Comparison of ENCODE assay signal across 8 cellular contexts in the genomic region with DNA sequence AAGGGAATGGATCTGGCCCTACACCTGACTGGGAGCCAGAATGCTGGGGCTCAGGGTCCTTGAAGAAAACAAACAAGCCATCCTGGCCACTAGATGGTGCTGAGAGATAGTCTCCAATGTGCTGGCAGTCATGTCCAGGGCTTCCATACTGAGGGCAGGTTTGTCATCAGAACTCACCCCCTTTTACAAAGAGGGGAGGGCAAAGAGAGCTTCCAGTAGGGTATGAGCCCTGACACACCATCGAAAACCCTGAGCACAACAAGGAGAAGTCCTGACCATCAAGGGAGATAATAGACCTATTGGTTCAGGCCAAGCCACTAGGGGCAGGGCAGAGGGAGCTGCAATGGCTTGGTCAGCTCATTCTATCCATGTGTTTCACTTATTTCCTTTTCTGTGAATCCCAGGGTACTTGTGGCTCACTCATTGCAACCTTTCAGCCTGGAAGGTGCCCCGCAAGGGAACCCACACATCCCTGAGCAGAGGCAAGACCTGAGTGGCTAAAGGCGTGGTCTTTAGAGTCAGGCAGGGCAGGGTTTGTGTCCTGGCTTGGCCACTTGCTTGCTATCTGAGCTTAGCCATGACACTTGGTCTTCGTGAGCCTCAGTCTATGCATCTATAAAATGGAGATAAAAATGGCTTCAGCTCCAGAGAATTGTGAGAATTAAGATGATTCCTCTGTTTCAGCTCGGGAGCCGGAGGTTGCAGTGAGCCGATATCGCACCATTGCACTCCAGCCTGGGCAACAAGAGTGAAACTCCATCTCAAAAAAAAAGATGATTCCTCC. TPM values are rescaled to one million over a fixed set of nuclear protein-coding genes. Genes with fewer than 3 reads are reported as not detected.
DNase-seq lines count a peak whose midpoint lies in the region; ATAC-seq and TF ChIP-seq lines count a peak whose summit lies in the region.

No MANE protein-coding gene starts in this region.

- H3K27me3 ChIP-seq in HCT116 (ENCODE audit: insufficient read depth, low read length) = peaks cover 22% of the 10 kb centered on the region; the same call in 1 of the 2 replicates
- peaks cover 38% of the 10 kb centered on the region for H3K27me3 ChIP-seq in osteoblast (ENCODE audit: insufficient read depth, low read length)

- no peak overlapping the region for H3K4me3 Mint-ChIP-seq in activated T-helper 1 cell treated with anti-CD3 and anti-CD28 coated beads, Interleukin-12 subunit alpha, Interleukin-12 subunit beta, Interleukin-2, Interleukin-4 antibody, amounts not matched to agents 30 ng/mL and 10 ng/mL and 1 ng/mL, durations not matched to agents 14 hours and 24 hours and 36 hours

- no peaks in the 10 kb centered on the region for H3K9me2 ChIP-seq in HCT116 (ENCODE audit: insufficient read depth)

- DNase-seq in DMS 273 treated with DMSO at 0.1 percent for 48 hours (lab: John Stamatoyannopoulos, UW) (peak; percentile 32), HCT116 (ENCODE audit: low read depth, low spot score) (peak; percentile 59), NCI-H524 (lab: John Stamatoyannopoulos, UW) (peak; percentile 84 to 85), globus pallidus (ENCODE audit: low spot score) (peak; percentile 87), osteoblast (ENCODE audit: insufficient read length, low spot score, missing footprints) (peak; percentile 83)
- peak; percentile 24 for DNase-seq in activated T-helper 1 cell treated with anti-CD3 and anti-CD28 coated beads, Interleukin-12 subunit alpha, Interleukin-12 subunit beta, Interleukin-2, Interleukin-4 antibody, amounts not matched to agents 30 ng/mL and 10 ng/mL and 1 ng/mL, durations not matched to agents 14 hours and 24 hours and 36 hours (ENCODE audit: low spot score)

- H3K27ac ChIP-seq in HCT116 (ENCODE audit: low read depth, low read length) (no peak overlapping the region), osteoblast (ENCODE audit: low read depth, low read length) (no peak overlapping the region)

- H3K36me3 ChIP-seq in HCT116 (ENCODE audit: control insufficient read depth in 1 of 2, insufficient read depth in 2 of 2, low read length in 2 of 2) = no peaks in the 10 kb centered on the region
- no peaks in the 10 kb centered on the region for H3K36me3 ChIP-seq in osteoblast (ENCODE audit: insufficient read depth, low read length)

- 0 out of 2 replicates have a peak overlapping the region, but pooled peaks have one; percentile 17 for H3K4me2 ChIP-seq in HCT116 (ENCODE audit: low read length)
- H3K4me2 ChIP-seq in osteoblast (ENCODE audit: insufficient read depth, low read length) = no peak overlapping the region

- intact Hi-C loops in HCT116 (cut with micrococcal nuclease) = loop anchor here (1.0 to 2.0 kb wide), 3 partner anchors 44 to 178 kb away; no protein-coding TSS in a partner anchor
- intact Hi-C loops in activated T-helper 1 cell treated with anti-CD3 and anti-CD28 coated beads, Interleukin-12 subunit alpha, Interleukin-12 subunit beta, Interleukin-2, Interleukin-4 antibody, amounts not matched to agents 30 ng/mL and 10 ng/mL and 1 ng/mL, durations not matched to agents 14 hours and 24 hours and 36 hours (cut with micrococcal nuclease) = loop anchor here (1.0 to 5.0 kb wide), 6 partner anchors 44 to 177 kb away; a partner anchor contains a TSS

- POLR2A ChIA-PET in HCT116 (lab: Charles Lee) = interaction anchor here (1.0 kb wide), 1 partner anchor 45 kb away, joined by 4 read pairs; no protein-coding TSS in a partner anchor

- CTCF ChIA-PET in HCT116 (lab: Charles Lee) = interaction anchor here (0.5 to 2.6 kb wide), 43 partner anchors 9 to 405 kb away, joined by 3 to 52 read pairs (median 4); a partner anchor contains a TSS

- H2AFZ ChIP-seq in HCT116 (ENCODE audit: low read depth, low read length, poor library complexity, severe bottlenecking) (peak overlapping the region; percentile 44), osteoblast (ENCODE audit: low read length) (peak overlapping the region; percentile 45)

- no peak overlapping the region for H3K27ac Mint-ChIP-seq in activated T-helper 1 cell treated with anti-CD3 and anti-CD28 coated beads, Interleukin-12 subunit alpha, Interleukin-12 subunit beta, Interleukin-2, Interleukin-4 antibody, amounts not matched to agents 30 ng/mL and 10 ng/mL and 1 ng/mL, durations not matched to agents 14 hours and 24 hours and 36 hours

- H3K9me3 Mint-ChIP-seq in activated T-helper 1 cell treated with anti-CD3 and anti-CD28 coated beads, Interleukin-12 subunit alpha, Interleukin-12 subunit beta, Interleukin-2, Interleukin-4 antibody, amounts not matched to agents 30 ng/mL and 10 ng/mL and 1 ng/mL, durations not matched to agents 14 hours and 24 hours and 36 hours = no peaks in the 10 kb centered on the region

- H3K4me3 ChIP-seq in HCT116 (replicated peaks in 1 of 2; ENCODE audit: low read depth in 1 of 2, low read length in 2 of 2) (no peak overlapping the region), osteoblast (ENCODE audit: insufficient read depth, low read length) (no peak overlapping the region)

- H4K20me1 ChIP-seq in HCT116 (ENCODE audit: insufficient read depth) = no peaks in the 10 kb centered on the region
- no peaks in the 10 kb centered on the region for H4K20me1 ChIP-seq in osteoblast (ENCODE audit: insufficient read depth, low read length)

- no peaks in the 10 kb centered on the region for H3K9me3 ChIP-seq in HCT116 (ENCODE audit: control insufficient read depth in 1 of 2, insufficient read depth in 1 of 2, low read depth in 1 of 2, low read length in 2 of 2)
- H3K9me3 ChIP-seq in osteoblast (ENCODE audit: low read depth, low read length) = no peaks in the 10 kb centered on the region

- no peaks in the 10 kb centered on the region for H3K79me2 ChIP-seq in HCT116 (ENCODE audit: insufficient read depth, low read length)
- no peaks in the 10 kb centered on the region for H3K79me2 ChIP-seq in osteoblast (ENCODE audit: insufficient read depth, low read length)

- ATAC-seq in HCT116 = peak; percentile 93
- no peak for ATAC-seq in HG03045 (IDR thresholded peaks at IDR 0.05; ENCODE audit: unreplicated experiment)
- no peak for ATAC-seq in GM21526 (IDR thresholded peaks at IDR 0.05; ENCODE audit: low FRiP score, unreplicated experiment)

- RAD21 ChIA-PET in HCT116 (lab: Charles Lee; ENCODE audit: low non-redundant PET in 1 of 2, low total read pairs in 2 of 2, uncharacterized antibody in 2 of 2, unreplicated experiment in 2 of 2) = interaction anchor here (0.6 to 1.4 kb wide), 8 partner anchors 44 to 276 kb away, joined by 3 to 15 read pairs (median 4); no protein-coding TSS in a partner anchor

- no TSS peak for BruUV-seq in HCT116 (replicated peaks; lab: Mats Ljungman, UMichigan)

- H3K36me3 Mint-ChIP-seq in activated T-helper 1 cell treated with anti-CD3 and anti-CD28 coated beads, Interleukin-12 subunit alpha, Interleukin-12 subunit beta, Interleukin-2, Interleukin-4 antibody, amounts not matched to agents 30 ng/mL and 10 ng/mL and 1 ng/mL, durations not matched to agents 14 hours and 24 hours and 36 hours (ENCODE audit: low read depth) = no peaks in the 10 kb centered on the region

- TF ChIP-seq POLR2A in HCT116 (IDR thresholded peaks at IDR 0.05; ENCODE audit: borderline replicate concordance, extremely low read depth, insufficient read depth, insufficient read length) = no peak

- H3K4me1 ChIP-seq in HCT116 (ENCODE audit: control insufficient read depth in 1 of 2, insufficient read depth in 2 of 2, low read length in 2 of 2) = peaks cover 0 to 11% of the 10 kb centered on the region in 2 experiments; a peak in 2 of 4 replicates
- H3K4me1 ChIP-seq in osteoblast (ENCODE audit: insufficient read depth, low read length) = no peaks in the 10 kb centered on the region

- H3K4me1 Mint-ChIP-seq in activated T-helper 1 cell treated with anti-CD3 and anti-CD28 coated beads, Interleukin-12 subunit alpha, Interleukin-12 subunit beta, Interleukin-2, Interleukin-4 antibody, amounts not matched to agents 30 ng/mL and 10 ng/mL and 1 ng/mL, durations not matched to agents 14 hours and 24 hours and 36 hours (ENCODE audit: low read depth) = no peaks in the 10 kb centered on the region

- H3K27me3 Mint-ChIP-seq in activated T-helper 1 cell treated with anti-CD3 and anti-CD28 coated beads, Interleukin-12 subunit alpha, Interleukin-12 subunit beta, Interleukin-2, Interleukin-4 antibody, amounts not matched to agents 30 ng/mL and 10 ng/mL and 1 ng/mL, durations not matched to agents 14 hours and 24 hours and 36 hours (ENCODE audit: insufficient read depth) = peaks cover 81% of the 10 kb centered on the region

- TF ChIP-seq CTCF in HCT116 (IDR thresholded peaks at IDR 0.05 in 2 of 3, conservative IDR thresholded peaks at IDR 0.05 in 1 of 3; ENCODE audit: borderline replicate concordance in 1 of 3, insufficient read depth in 1 of 3, low read depth in 2 of 3, low read length in 2 of 3) (peak; percentile 81 to 98 (median 98)), osteoblast (IDR thresholded peaks at IDR 0.05; ENCODE audit: extremely low read depth, low read depth, low read length) (peak; percentile 76)

- peak; percentile 84 for TF ChIP-seq RAD21 in HCT116 (IDR thresholded peaks at IDR 0.05; ENCODE audit: low read depth)

- H3K9ac ChIP-seq in HCT116 (ENCODE audit: low read length) = no peak overlapping the region

TF ChIP-seq in HCT116, 20 proteins besides CTCF, POLR2A, EP300 and RAD21 (continues in another document):
- TF ChIP-seq, protein P1, sequence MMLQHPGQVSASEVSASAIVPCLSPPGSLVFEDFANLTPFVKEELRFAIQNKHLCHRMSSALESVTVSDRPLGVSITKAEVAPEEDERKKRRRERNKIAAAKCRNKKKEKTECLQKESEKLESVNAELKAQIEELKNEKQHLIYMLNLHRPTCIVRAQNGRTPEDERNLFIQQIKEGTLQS (IDR thresholded peaks at IDR 0.05) = no peak
- TF ChIP-seq SP1 (IDR thresholded peaks at IDR 0.05; ENCODE audit: low read depth) (no peak), YY1 (IDR thresholded peaks at IDR 0.05; ENCODE audit: extremely low read depth, insufficient replicate concordance, low read depth, low read length) (peak; percentile 25)

RNA-seq across cellular contexts. Expression of a gene that starts 6.2 kb away (rescaled TPM):
- total RNA-seq in HCT116 (2021; ENCODE audit: unreplicated experiment) = 27.6 TPM
- 16.4 and 17.6 TPM in 2 replicates for polyA plus RNA-seq in HCT116 (2012)
- total RNA-seq in activated T-helper 1 cell treated with anti-CD3 and anti-CD28 coated beads, Interleukin-12 subunit alpha, Interleukin-12 subunit beta, Interleukin-2, Interleukin-4 antibody, amounts not matched to agents 30 ng/mL and 10 ng/mL and 1 ng/mL, durations not matched to agents 14 hours and 24 hours and 36 hours = 0.96 and 2.4 TPM in 2 replicates
- 0.59 and 1.1 TPM in 2 replicates for total RNA-seq in osteoblast

RNA-seq across cellular contexts. Expression of a gene that starts 38.3 kb away (rescaled TPM):
- total RNA-seq in HCT116 (2021; ENCODE audit: unreplicated experiment) = 0.71 TPM
- polyA plus RNA-seq in HCT116 (2012) = 0.39 and 0.60 TPM in 2 replicates
- total RNA-seq in activated T-helper 1 cell treated with anti-CD3 and anti-CD28 coated beads, Interleukin-12 subunit alpha, Interleukin-12 subunit beta, Interleukin-2, Interleukin-4 antibody, amounts not matched to agents 30 ng/mL and 10 ng/mL and 1 ng/mL, durations not matched to agents 14 hours and 24 hours and 36 hours = 1.7 and 1.8 TPM in 2 replicates
- 5.8 and 8.3 TPM in 2 replicates for total RNA-seq in osteoblast

Comparison
In these comparisons a context has a peak if more than half of its experiments do, and no peak if none do; other contexts are left out.
1. DNase-seq: peak in every context shown above with its lines; median percentile 87 in globus pallidus; 84 in NCI-H524; 83 in osteoblast; 59 in HCT116; 32 in DMS 273 treated with DMSO at 0.1 percent for 48 hours; 24 in activated T-helper 1 cell treated with anti-CD3 and anti-CD28 coated beads, Interleukin-12 subunit alpha, Interleukin-12 subunit beta, Interleukin-2, Interleukin-4 antibody, amounts not matched to agents 30 ng/mL and 10 ng/mL and 1 ng/mL, durations not matched to agents 14 hours and 24 hours and 36 hours.